In the genomic region with DNA sequence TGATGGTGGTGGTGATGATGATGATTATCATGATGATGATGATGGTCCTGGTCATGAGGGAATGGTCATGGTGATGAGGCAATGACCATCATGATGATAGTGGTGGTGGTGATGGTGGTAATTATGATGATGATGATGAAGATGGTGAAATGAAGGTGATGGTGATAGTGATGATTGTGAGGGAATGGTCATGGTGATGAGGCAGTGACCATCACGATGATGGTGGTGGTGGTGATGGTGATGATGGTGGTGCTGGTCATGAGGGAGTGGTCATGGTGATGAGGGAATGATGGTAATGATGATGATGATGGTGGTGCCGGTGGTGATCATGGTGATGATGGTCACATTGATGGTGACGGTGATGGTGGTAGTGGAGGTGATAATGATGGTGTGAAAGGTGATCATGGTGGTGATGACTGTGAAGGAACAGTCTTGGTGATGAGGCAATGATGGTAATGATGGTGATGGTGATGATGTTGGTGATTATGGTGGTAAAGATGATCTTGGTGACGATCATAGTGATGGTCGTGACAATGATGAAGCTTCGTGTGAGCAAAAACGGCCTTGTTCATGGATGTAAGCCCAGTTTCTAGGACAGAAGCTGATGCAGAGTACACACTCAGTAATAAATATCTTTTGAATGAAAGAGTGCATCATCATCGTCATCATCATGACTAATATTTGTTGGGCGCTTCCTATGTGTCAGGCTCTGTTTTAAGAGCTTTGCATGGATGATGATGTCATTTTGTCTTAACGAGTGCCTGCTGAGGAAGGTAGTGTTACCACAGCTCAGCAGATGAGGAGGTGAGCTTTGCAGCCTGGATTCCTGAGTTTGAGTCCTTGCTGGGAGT, we compare ENCODE assay signal across 15 cellular contexts. TPM values are rescaled to one million over a fixed set of nuclear protein-coding genes. Genes with fewer than 3 reads are reported as not detected.
DNase-seq lines count a peak whose midpoint lies in the region; ATAC-seq, FAIRE-seq and TF ChIP-seq lines count a peak whose summit lies in the region.
"Had no signal": no experiment of that assay in that cellular context is flagged by ENCODE, and none has a peak within 500 bp of the region (broad histone marks: within the 10 kb centered on the region; RNA-seq: fewer than 3 reads in every experiment).

No MANE protein-coding gene starts in this region.

- FAIRE-seq in GM19239 (lab: Jason Lieb, UNC) = no peak
- FAIRE-seq: GM18507 had no signal

- H3K9ac ChIP-seq in adipocyte (ENCODE audit: low read length) = no peak overlapping the region

- H3K36me3 Mint-ChIP-seq in HFFc6 (ENCODE audit: low read depth) = peaks cover 5% of the 10 kb centered on the region
- H3K36me3 Mint-ChIP-seq in naive thymus-derived CD4-positive, alpha-beta T cell = no peaks in the 10 kb centered on the region

- no peak overlapping the region for H3K4me3 Mint-ChIP-seq in HFFc6
- H3K4me3 Mint-ChIP-seq in naive thymus-derived CD4-positive, alpha-beta T cell = no peak overlapping the region

- CTCF ChIA-PET in naive thymus-derived CD4-positive, alpha-beta T cell (lab: Charles Lee) = interaction anchor here (0.6 to 1.0 kb wide), 4 partner anchors 16 to 734 kb away, joined by 3 to 7 read pairs (median 4); no protein-coding TSS in a partner anchor

- POLR2A ChIA-PET in naive thymus-derived CD4-positive, alpha-beta T cell (lab: Charles Lee) = interaction anchor here (1.0 to 1.1 kb wide), 2 partner anchors 105 to 113 kb away, joined by 3 to 4 read pairs; a partner anchor contains a TSS

- H3K27me3 Mint-ChIP-seq in HFFc6 (ENCODE audit: insufficient read depth) = peaks cover 2% of the 10 kb centered on the region; the same call in 1 of the 2 replicates
- peaks cover 0 to 5% (median 3%) of the 10 kb centered on the region in 5 donors for H3K27me3 Mint-ChIP-seq in naive thymus-derived CD4-positive, alpha-beta T cell

- H3K4me3 ChIP-seq in AG10803 (ENCODE audit: low read length) = no peak overlapping the region
- no peak overlapping the region for H3K4me3 ChIP-seq in adipocyte (ENCODE audit: low read length)
- H3K4me3 ChIP-seq in naive thymus-derived CD4-positive, alpha-beta T cell (ENCODE audit: low read length) = no peak overlapping the region
- H3K4me3 ChIP-seq: SJCRH30, upper lobe of left lung had no signal

- intact Hi-C loops in naive thymus-derived CD4-positive, alpha-beta T cell (cut with micrococcal nuclease) = loop anchor here in 1 of 2 donors (5.0 kb wide), 1 partner anchor 68 kb away; no protein-coding TSS in a partner anchor

- ATAC-seq in naive thymus-derived CD4-positive, alpha-beta T cell = no peak
- no peak for ATAC-seq in GM19328 (IDR thresholded peaks at IDR 0.05; ENCODE audit: unreplicated experiment)

- no peaks in the 10 kb centered on the region for H3K27me3 ChIP-seq in adipocyte (replicated peaks; ENCODE audit: control insufficient read depth, insufficient read depth, low read length)
- no peaks in the 10 kb centered on the region for H3K27me3 ChIP-seq in naive thymus-derived CD4-positive, alpha-beta T cell (ENCODE audit: control insufficient read depth in 2 of 2, insufficient read depth in 2 of 2, low read length in 2 of 2)
- H3K27me3 ChIP-seq: SJCRH30, upper lobe of left lung had no signal

- H3K27ac Mint-ChIP-seq in HFFc6 = no peak overlapping the region
- no peak overlapping the region for H3K27ac Mint-ChIP-seq in naive thymus-derived CD4-positive, alpha-beta T cell

- peaks cover 3% of the 10 kb centered on the region for H3K36me3 ChIP-seq in adipocyte (ENCODE audit: control insufficient read depth, insufficient read depth, low read length, severe bottlenecking)
- no peaks in the 10 kb centered on the region for H3K36me3 ChIP-seq in naive thymus-derived CD4-positive, alpha-beta T cell (ENCODE audit: control insufficient read depth in 2 of 3, insufficient read depth in 3 of 3, low read length in 3 of 3)
- H3K36me3 ChIP-seq: SJCRH30, upper lobe of left lung had no signal

- no peaks in the 10 kb centered on the region for H3K9me3 Mint-ChIP-seq in HFFc6
- H3K9me3 Mint-ChIP-seq in naive thymus-derived CD4-positive, alpha-beta T cell = no peaks in the 10 kb centered on the region

- peak; percentile 72 for DNase-seq in AG10803 (ENCODE audit: low read depth)
- DNase-seq in HFFc6 = peak; percentile 96
- DNase-seq in adipocyte (ENCODE audit: low read depth) = peak; percentile 32
- peak; percentile 72 for DNase-seq in hepatic stellate cell (ENCODE audit: low spot score)
- no peak for DNase-seq in GM19239 (ENCODE audit: insufficient read length, low spot score)
- no peak for DNase-seq in naive thymus-derived CD4-positive, alpha-beta T cell
- DNase-seq in Ammon's horn (ENCODE audit: low spot score) = no peak
- DNase-seq: activated CD4-positive, CD25-positive, alpha-beta regulatory T cell treated with anti-CD3 and anti-CD28 coated beads, Interleukin-2, amount 50 U/mL, for 72 hours; cortex of kidney; NCI-H2081 treated with DMSO at 0.1 percent for 48 hours; SJCRH30; upper lobe of left lung had no signal

- peaks cover 10% of the 10 kb centered on the region for H3K4me1 ChIP-seq in adipocyte (ENCODE audit: control insufficient read depth, insufficient read depth, low read length)
- peaks cover 3 to 4% of the 10 kb centered on the region in 2 donors for H3K4me1 ChIP-seq in naive thymus-derived CD4-positive, alpha-beta T cell (ENCODE audit: control insufficient read depth in 2 of 2, insufficient read depth in 2 of 2, low read length in 2 of 2)

- TF ChIP-seq CTCF in AG10803 (conservative IDR thresholded peaks at IDR 0.05; ENCODE audit: low read length) (no peak), HFFc6 (IDR thresholded peaks at IDR 0.05) (no peak)

- H3K4me1 Mint-ChIP-seq in HFFc6 (ENCODE audit: low read depth) = peaks cover 14% of the 10 kb centered on the region
- H3K4me1 Mint-ChIP-seq in naive thymus-derived CD4-positive, alpha-beta T cell = peaks cover 0 to 4% (median 4%) of the 10 kb centered on the region in 7 donors

- H3K9me3 ChIP-seq in adipocyte (ENCODE audit: control insufficient read depth, low read length) = no peaks in the 10 kb centered on the region
- no peaks in the 10 kb centered on the region for H3K9me3 ChIP-seq in naive thymus-derived CD4-positive, alpha-beta T cell (ENCODE audit: control insufficient read depth in 2 of 3, low read length in 3 of 3)
- H3K9me3 ChIP-seq: SJCRH30, upper lobe of left lung had no signal

- H3K27ac ChIP-seq in naive thymus-derived CD4-positive, alpha-beta T cell (ENCODE audit: low read depth, low read length) = no peak overlapping the region
- H3K27ac ChIP-seq: SJCRH30, upper lobe of left lung had no signal

RNA-seq across cellular contexts. Expression of a gene that starts 17.2 kb away (rescaled TPM):
- not detected for total RNA-seq in HFFc6 (2021; fragmentation: NEBNext Ultra II Directional; extraction: Animal tissue kit (Norgen Biotek cat#: 25700))
- not detected for total RNA-seq in naive thymus-derived CD4-positive, alpha-beta T cell
- not detected for polyA plus RNA-seq in naive thymus-derived CD4-positive, alpha-beta T cell
- total RNA-seq: mononuclear cell, upper lobe of left lung had no signal

RNA-seq across cellular contexts. Expression of a gene that starts 25.7 kb away (rescaled TPM):
- total RNA-seq in HFFc6 (2021; fragmentation: NEBNext Ultra II Directional; extraction: Animal tissue kit (Norgen Biotek cat#: 25700)) = not detected
- total RNA-seq in naive thymus-derived CD4-positive, alpha-beta T cell = not detected
- not detected for polyA plus RNA-seq in naive thymus-derived CD4-positive, alpha-beta T cell
- total RNA-seq: mononuclear cell had no signal

RNA-seq across cellular contexts. Expression of a gene that starts 31.4 kb away (rescaled TPM):
- 10 to 100 TPM; 47.7 to 59.9 (median 51.9) TPM for total RNA-seq in HFFc6 (2021; fragmentation: NEBNext Ultra II Directional; extraction: Animal tissue kit (Norgen Biotek cat#: 25700))
- total RNA-seq in naive thymus-derived CD4-positive, alpha-beta T cell = under 1 TPM; 0.21 to 0.48 (median 0.35) TPM
- polyA plus RNA-seq in naive thymus-derived CD4-positive, alpha-beta T cell = not detected

RNA-seq across cellular contexts. Expression of a gene that starts 34.7 kb away (rescaled TPM):
- 10 to 100 TPM; 53.3 to 72.0 (median 61.3) TPM for total RNA-seq in HFFc6 (2021; fragmentation: NEBNext Ultra II Directional; extraction: Animal tissue kit (Norgen Biotek cat#: 25700))
- 10 to 100 TPM in 1 of 5 experiments, 1 to 10 TPM in 4; 2.7 to 12.8 (median 7.5) TPM for total RNA-seq in naive thymus-derived CD4-positive, alpha-beta T cell
- 1 to 10 TPM; 1.7 to 3.3 TPM for polyA plus RNA-seq in naive thymus-derived CD4-positive, alpha-beta T cell

RNA-seq across cellular contexts. Expression of a gene that starts 43.3 kb away (rescaled TPM):
- total RNA-seq in HFFc6 (2021; fragmentation: NEBNext Ultra II Directional; extraction: Animal tissue kit (Norgen Biotek cat#: 25700)) = 10 to 100 TPM in 2 of 6 experiments, 1 to 10 TPM in 4; 8.6 to 11.3 (median 9.5) TPM
- total RNA-seq in naive thymus-derived CD4-positive, alpha-beta T cell = 10 to 100 TPM in 2 of 5 experiments, 1 to 10 TPM in 3; 6.6 to 27.2 (median 9.0) TPM
- 1 to 10 TPM in 1 of 2 donors, under 1 TPM in 1; 0.07 to 1.6 TPM for polyA plus RNA-seq in naive thymus-derived CD4-positive, alpha-beta T cell

Comparison
In these comparisons a context has a peak if more than half of its experiments do, and no peak if none do; other contexts are left out.
1. DNase-seq: peak in AG10803 (single experiment), HFFc6 (single experiment), adipocyte (single experiment) and hepatic stellate cell (single experiment); none in GM19239 (single experiment), naive thymus-derived CD4-positive, alpha-beta T cell (0 of 9) and Ammon's horn (single experiment).
2. RNA of a gene that starts 31.4 kb away (total RNA-seq): 47.7 to 59.9 TPM in HFFc6; 0.21 to 0.48 TPM in naive thymus-derived CD4-positive, alpha-beta T cell; every median in the first group is over 10 times any median in the second.